ENCODE assay signal across 1 cellular context in genomic region chr5:41418220-41419031, GRCh38.
A peak's percentile ranks its signal among the peaks of the same experiment; 100 is the strongest.
TF ChIP-seq lines count a peak whose summit lies in the region.

No MANE protein-coding gene starts in this region.

TF ChIP-seq in GM23338, 12 proteins besides CTCF, POLR2A, EP300 and RAD21:
- TF ChIP-seq, protein P1, sequence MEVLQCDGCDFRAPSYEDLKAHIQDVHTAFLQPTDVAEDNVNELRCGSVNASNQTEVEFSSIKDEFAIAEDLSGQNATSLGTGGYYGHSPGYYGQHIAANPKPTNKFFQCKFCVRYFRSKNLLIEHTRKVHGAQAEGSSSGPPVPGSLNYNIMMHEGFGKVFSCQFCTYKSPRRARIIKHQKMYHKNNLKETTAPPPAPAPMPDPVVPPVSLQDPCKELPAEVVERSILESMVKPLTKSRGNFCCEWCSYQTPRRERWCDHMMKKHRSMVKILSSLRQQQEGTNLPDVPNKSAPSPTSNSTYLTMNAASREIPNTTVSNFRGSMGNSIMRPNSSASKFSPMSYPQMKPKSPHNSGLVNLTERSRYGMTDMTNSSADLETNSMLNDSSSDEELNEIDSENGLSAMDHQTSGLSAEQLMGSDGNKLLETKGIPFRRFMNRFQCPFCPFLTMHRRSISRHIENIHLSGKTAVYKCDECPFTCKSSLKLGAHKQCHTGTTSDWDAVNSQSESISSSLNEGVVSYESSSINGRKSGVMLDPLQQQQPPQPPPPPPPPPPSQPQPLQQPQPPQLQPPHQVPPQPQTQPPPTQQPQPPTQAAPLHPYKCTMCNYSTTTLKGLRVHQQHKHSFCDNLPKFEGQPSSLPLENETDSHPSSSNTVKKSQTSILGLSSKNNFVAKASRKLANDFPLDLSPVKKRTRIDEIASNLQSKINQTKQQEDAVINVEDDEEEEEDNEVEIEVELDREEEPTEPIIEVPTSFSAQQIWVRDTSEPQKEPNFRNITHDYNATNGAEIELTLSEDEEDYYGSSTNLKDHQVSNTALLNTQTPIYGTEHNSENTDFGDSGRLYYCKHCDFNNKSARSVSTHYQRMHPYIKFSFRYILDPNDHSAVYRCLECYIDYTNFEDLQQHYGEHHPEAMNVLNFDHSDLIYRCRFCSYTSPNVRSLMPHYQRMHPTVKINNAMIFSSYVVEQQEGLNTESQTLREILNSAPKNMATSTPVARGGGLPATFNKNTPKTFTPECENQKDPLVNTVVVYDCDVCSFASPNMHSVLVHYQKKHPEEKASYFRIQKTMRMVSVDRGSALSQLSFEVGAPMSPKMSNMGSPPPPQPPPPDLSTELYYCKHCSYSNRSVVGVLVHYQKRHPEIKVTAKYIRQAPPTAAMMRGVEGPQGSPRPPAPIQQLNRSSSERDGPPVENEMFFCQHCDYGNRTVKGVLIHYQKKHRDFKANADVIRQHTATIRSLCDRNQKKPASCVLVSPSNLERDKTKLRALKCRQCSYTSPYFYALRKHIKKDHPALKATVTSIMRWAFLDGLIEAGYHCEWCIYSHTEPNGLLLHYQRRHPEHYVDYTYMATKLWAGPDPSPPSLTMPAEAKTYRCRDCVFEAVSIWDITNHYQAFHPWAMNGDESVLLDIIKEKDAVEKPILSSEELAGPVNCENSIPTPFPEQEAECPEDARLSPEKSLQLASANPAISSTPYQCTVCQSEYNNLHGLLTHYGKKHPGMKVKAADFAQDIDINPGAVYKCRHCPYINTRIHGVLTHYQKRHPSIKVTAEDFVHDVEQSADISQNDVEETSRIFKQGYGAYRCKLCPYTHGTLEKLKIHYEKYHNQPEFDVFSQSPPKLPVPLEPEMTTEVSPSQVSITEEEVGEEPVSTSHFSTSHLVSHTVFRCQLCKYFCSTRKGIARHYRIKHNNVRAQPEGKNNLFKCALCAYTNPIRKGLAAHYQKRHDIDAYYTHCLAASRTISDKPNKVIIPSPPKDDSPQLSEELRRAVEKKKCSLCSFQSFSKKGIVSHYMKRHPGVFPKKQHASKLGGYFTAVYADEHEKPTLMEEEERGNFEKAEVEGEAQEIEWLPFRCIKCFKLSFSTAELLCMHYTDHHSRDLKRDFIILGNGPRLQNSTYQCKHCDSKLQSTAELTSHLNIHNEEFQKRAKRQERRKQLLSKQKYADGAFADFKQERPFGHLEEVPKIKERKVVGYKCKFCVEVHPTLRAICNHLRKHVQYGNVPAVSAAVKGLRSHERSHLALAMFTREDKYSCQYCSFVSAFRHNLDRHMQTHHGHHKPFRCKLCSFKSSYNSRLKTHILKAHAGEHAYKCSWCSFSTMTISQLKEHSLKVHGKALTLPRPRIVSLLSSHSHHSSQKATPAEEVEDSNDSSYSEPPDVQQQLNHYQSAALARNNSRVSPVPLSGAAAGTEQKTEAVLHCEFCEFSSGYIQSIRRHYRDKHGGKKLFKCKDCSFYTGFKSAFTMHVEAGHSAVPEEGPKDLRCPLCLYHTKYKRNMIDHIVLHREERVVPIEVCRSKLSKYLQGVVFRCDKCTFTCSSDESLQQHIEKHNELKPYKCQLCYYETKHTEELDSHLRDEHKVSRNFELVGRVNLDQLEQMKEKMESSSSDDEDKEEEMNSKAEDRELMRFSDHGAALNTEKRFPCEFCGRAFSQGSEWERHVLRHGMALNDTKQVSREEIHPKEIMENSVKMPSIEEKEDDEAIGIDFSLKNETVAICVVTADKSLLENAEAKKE (CRISPR knock-in tag; IDR thresholded peaks at IDR 0.05) = 0 out of 2 replicates have a peak, but pooled peaks have one; percentile 47
- TF ChIP-seq NANOG (IDR thresholded peaks at IDR 0.05; ENCODE audit: borderline replicate concordance) = no peak
